36 cellular contexts compared by ENCODE assay signal in the genomic region with DNA sequence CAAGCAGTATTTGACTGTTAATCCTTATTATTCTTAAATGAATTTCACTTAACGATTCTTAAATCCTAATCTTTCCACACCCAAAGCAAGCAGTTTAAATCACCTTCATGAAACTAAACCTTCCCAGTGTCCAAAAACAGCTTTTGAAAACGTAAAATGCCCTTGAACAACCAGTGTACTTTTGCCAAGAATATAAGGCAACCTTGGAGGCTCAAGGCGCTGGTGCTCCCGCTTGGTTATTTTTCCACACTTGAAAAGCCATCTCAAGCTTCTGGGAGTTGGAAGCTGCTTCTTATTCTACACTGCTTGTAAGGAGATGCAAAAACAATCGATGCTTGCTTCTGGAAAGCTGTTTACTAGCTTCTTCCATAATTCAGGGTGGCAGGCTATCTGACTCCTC.
"Had no signal": no experiment of that assay in that cellular context is flagged by ENCODE, and none has a peak within 500 bp of the region (broad histone marks: within the 10 kb centered on the region; RNA-seq: fewer than 3 reads in every experiment).

No MANE protein-coding gene starts in this region.

- H3K27ac Mint-ChIP-seq: activated naive CD4-positive, alpha-beta T cell treated with anti-CD3 and anti-CD28 coated beads for 36 hours; activated naive CD4-positive, alpha-beta T cell treated with anti-CD3 and anti-CD28 coated beads, Interleukin-2, amount 10 ng/mL, durations not matched to agents 7 days and 5 days; activated naive CD4-positive, alpha-beta T cell treated with anti-CD3 and anti-CD28 coated beads, Interleukin-2, amount 50 U/mL, for 24 hours; activated naive CD4-positive, alpha-beta T cell treated with anti-CD3 and anti-CD28 coated beads, Interleukin-2, amount 50 U/mL, for 72 hours; activated naive CD8-positive, alpha-beta T cell; activated naive CD8-positive, alpha-beta T cell treated with anti-CD3 and anti-CD28 coated beads for 36 hours; activated naive CD8-positive, alpha-beta T cell treated with anti-CD3 and anti-CD28 coated beads, Interleukin-2, amount 10 ng/mL, durations not matched to agents 7 days and 5 days; activated T-cell treated with anti-CD3 and anti-CD28 coated beads, Interleukin-2, amount 50 U/mL, for 24 hours; activated T-cell treated with anti-CD3 and anti-CD28 coated beads, Interleukin-2, amount 50 U/mL, for 72 hours; activated T-helper 1 cell treated with anti-CD3 and anti-CD28 coated beads, Interleukin-12 subunit alpha, Interleukin-12 subunit beta, Interleukin-2, Interleukin-4 antibody, amounts not matched to agents 30 ng/mL and 10 ng/mL and 1 ng/mL, durations not matched to agents 14 hours and 24 hours and 36 hours; activated T-helper 17 cell treated with anti-CD3 and anti-CD28 coated beads, Interleukin-2, amount 50 U/mL, for 72 hours; activated T-helper 2 cell treated with anti-CD3 and anti-CD28 coated beads, Interferon-gamma antibody, Interleukin-2, Interleukin-4, amounts not matched to agents 10 μg/mL and 5 μg/mL and 100 μg/mL, durations not matched to agents 14 hours and 24 hours and 36 hours; brain had no signal

- H3K27me3 Mint-ChIP-seq: activated naive CD4-positive, alpha-beta T cell treated with anti-CD3 and anti-CD28 coated beads, Interleukin-2, amount 10 ng/mL, durations not matched to agents 7 days and 5 days; activated naive CD4-positive, alpha-beta T cell treated with anti-CD3 and anti-CD28 coated beads, Interleukin-2, amount 50 U/mL, for 24 hours; activated naive CD8-positive, alpha-beta T cell; activated naive CD8-positive, alpha-beta T cell treated with anti-CD3 and anti-CD28 coated beads for 36 hours; activated naive CD8-positive, alpha-beta T cell treated with anti-CD3 and anti-CD28 coated beads, Interleukin-2, amount 10 ng/mL, durations not matched to agents 7 days and 5 days; activated T-cell treated with anti-CD3 and anti-CD28 coated beads, Interleukin-2, amount 50 U/mL, for 24 hours; activated T-helper 17 cell treated with anti-CD3 and anti-CD28 coated beads, Interleukin-2, amount 50 U/mL, for 72 hours; brain; central memory CD8-positive, alpha-beta T cell had no signal

- H3K27ac ChIP-seq: adrenal gland, ascending aorta, body of pancreas, brain microvascular endothelial cell, breast epithelium, cardiac muscle cell had no signal

- H3K4me1 Mint-ChIP-seq: activated naive CD4-positive, alpha-beta T cell treated with anti-CD3 and anti-CD28 coated beads, Interleukin-2, amount 10 ng/mL, durations not matched to agents 7 days and 5 days; activated naive CD4-positive, alpha-beta T cell treated with anti-CD3 and anti-CD28 coated beads, Interleukin-2, amount 50 U/mL, for 24 hours; activated naive CD8-positive, alpha-beta T cell treated with anti-CD3 and anti-CD28 coated beads for 36 hours; activated naive CD8-positive, alpha-beta T cell treated with anti-CD3 and anti-CD28 coated beads, Interleukin-2, amount 10 ng/mL, durations not matched to agents 7 days and 5 days; activated T-helper 17 cell treated with anti-CD3 and anti-CD28 coated beads, Interleukin-2, amount 50 U/mL, for 72 hours; brain; central memory CD8-positive, alpha-beta T cell had no signal

- H3K4me3 Mint-ChIP-seq: activated naive CD4-positive, alpha-beta T cell treated with anti-CD3 and anti-CD28 coated beads for 36 hours; activated naive CD4-positive, alpha-beta T cell treated with anti-CD3 and anti-CD28 coated beads, Interleukin-2, amount 10 ng/mL, durations not matched to agents 7 days and 5 days; activated naive CD4-positive, alpha-beta T cell treated with anti-CD3 and anti-CD28 coated beads, Interleukin-2, amount 50 U/mL, for 24 hours; activated naive CD8-positive, alpha-beta T cell; activated naive CD8-positive, alpha-beta T cell treated with anti-CD3 and anti-CD28 coated beads for 36 hours; activated naive CD8-positive, alpha-beta T cell treated with anti-CD3 and anti-CD28 coated beads, Interleukin-2, amount 10 ng/mL, durations not matched to agents 7 days and 5 days; activated T-cell treated with anti-CD3 and anti-CD28 coated beads, Interleukin-2, amount 50 U/mL, for 24 hours; activated T-cell treated with anti-CD3 and anti-CD28 coated beads, Interleukin-2, amount 50 U/mL, for 4 hours; activated T-cell treated with anti-CD3 and anti-CD28 coated beads, Interleukin-2, amount 50 U/mL, for 72 hours; activated T-helper 1 cell treated with anti-CD3 and anti-CD28 coated beads, Interleukin-12 subunit alpha, Interleukin-12 subunit beta, Interleukin-2, Interleukin-4 antibody, amounts not matched to agents 30 ng/mL and 10 ng/mL and 1 ng/mL, durations not matched to agents 14 hours and 24 hours and 36 hours; activated T-helper 17 cell treated with anti-CD3 and anti-CD28 coated beads, Interleukin-2, amount 50 U/mL, for 72 hours; brain; central memory CD8-positive, alpha-beta T cell had no signal

- H3K27me3 ChIP-seq: adrenal gland, ascending aorta, body of pancreas, brain microvascular endothelial cell, breast epithelium, cardiac muscle cell had no signal

- H3K4me1 ChIP-seq: ascending aorta, breast epithelium had no signal

- H3K36me3 Mint-ChIP-seq: activated naive CD4-positive, alpha-beta T cell treated with anti-CD3 and anti-CD28 coated beads, Interleukin-2, amount 10 ng/mL, durations not matched to agents 7 days and 5 days; activated naive CD4-positive, alpha-beta T cell treated with anti-CD3 and anti-CD28 coated beads, Interleukin-2, amount 50 U/mL, for 24 hours; activated naive CD4-positive, alpha-beta T cell treated with anti-CD3 and anti-CD28 coated beads, Interleukin-2, amount 50 U/mL, for 72 hours; activated naive CD8-positive, alpha-beta T cell; activated naive CD8-positive, alpha-beta T cell treated with anti-CD3 and anti-CD28 coated beads for 36 hours; activated naive CD8-positive, alpha-beta T cell treated with anti-CD3 and anti-CD28 coated beads, Interleukin-2, amount 10 ng/mL, durations not matched to agents 7 days and 5 days; brain had no signal

- H3K9me3 ChIP-seq: adrenal gland, ascending aorta, body of pancreas, breast epithelium had no signal

- DNase-seq: activated effector memory CD4-positive, alpha-beta T cell treated with anti-CD3 and anti-CD28 coated beads, Interleukin-2, amount 50 U/mL, for 16 hours; activated effector memory CD4-positive, alpha-beta T cell treated with Interleukin-2 at 50 U/mL for 16 hours; activated gamma-delta T cell; activated gamma-delta T cell treated with Interleukin-2 at 50 U/mL for 16 hours; activated naive CD4-positive, alpha-beta T cell; activated naive CD4-positive, alpha-beta T cell treated with anti-CD3 and anti-CD28 coated beads for 36 hours; activated naive CD4-positive, alpha-beta T cell treated with anti-CD3 and anti-CD28 coated beads, Interleukin-2, amount 10 ng/mL, durations not matched to agents 7 days and 5 days; activated naive CD4-positive, alpha-beta T cell treated with anti-CD3 and anti-CD28 coated beads, Interleukin-2, amount 50 U/mL, for 16 hours; activated naive CD4-positive, alpha-beta T cell treated with Interleukin-2 at 50 U/mL for 16 hours; activated naive CD8-positive, alpha-beta T cell treated with anti-CD3 and anti-CD28 coated beads for 36 hours; activated naive CD8-positive, alpha-beta T cell treated with anti-CD3 and anti-CD28 coated beads, Interleukin-2, amount 10 ng/mL, durations not matched to agents 7 days and 5 days; activated T-cell treated with anti-CD3 and anti-CD28 coated beads, Interleukin-2, amount 50 U/mL, for 1 hour; activated T-cell treated with anti-CD3 and anti-CD28 coated beads, Interleukin-2, amount 50 U/mL, for 24 hours; activated T-cell treated with anti-CD3 and anti-CD28 coated beads, Interleukin-2, amount 50 U/mL, for 4 hours; activated T-cell treated with anti-CD3 and anti-CD28 coated beads, Interleukin-2, amount 50 U/mL, for 48 hours; activated T-cell treated with anti-CD3 and anti-CD28 coated beads, Interleukin-2, amount 50 U/mL, for 72 hours; adrenal gland; amniotic stem cell; amygdala; anterior cingulate cortex; aorta; body of pancreas; brain microvascular endothelial cell; central memory CD4-positive, alpha-beta T cell; cerebellar nuclear complex had no signal

- H3K4me3 ChIP-seq: ascending aorta, body of pancreas, breast epithelium, cardiac muscle cell had no signal

- ATAC-seq: activated naive CD4-positive, alpha-beta T cell treated with anti-CD3 and anti-CD28 coated beads, Interleukin-2, amount 50 U/mL, for 72 hours; activated T-cell treated with anti-CD3 and anti-CD28 coated beads, Interleukin-2, amount 50 U/mL, for 4 hours; activated T-cell treated with anti-CD3 and anti-CD28 coated beads, Interleukin-2, amount 50 U/mL, for 72 hours; activated T-helper 17 cell treated with anti-CD3 and anti-CD28 coated beads, Interleukin-2, amount 50 U/mL, for 72 hours; body of pancreas had no signal

- H3K36me3 ChIP-seq: adrenal gland, ascending aorta, brain microvascular endothelial cell, breast epithelium, cardiac muscle cell had no signal

- H3K9me3 Mint-ChIP-seq: activated naive CD4-positive, alpha-beta T cell treated with anti-CD3 and anti-CD28 coated beads, Interleukin-2, amount 10 ng/mL, durations not matched to agents 7 days and 5 days; activated naive CD8-positive, alpha-beta T cell treated with anti-CD3 and anti-CD28 coated beads for 36 hours; activated naive CD8-positive, alpha-beta T cell treated with anti-CD3 and anti-CD28 coated beads, Interleukin-2, amount 10 ng/mL, durations not matched to agents 7 days and 5 days; brain; central memory CD8-positive, alpha-beta T cell had no signal
